7 cellular contexts compared by ENCODE assay signal in genomic region chr5:69024241-69024651, GRCh38.
DNase-seq lines count a peak whose midpoint lies in the region; ATAC-seq and TF ChIP-seq lines count a peak whose summit lies in the region.

No MANE protein-coding gene starts in this region.

- ATAC-seq in GM18505 (IDR thresholded peaks at IDR 0.05; ENCODE audit: unreplicated experiment), result no peak

- DNase-seq in DMS53 treated with DMSO at 0.1 percent for 48 hours (lab: John Stamatoyannopoulos, UW; ENCODE audit: unreplicated experiment) (peak; percentile 62), RPMI7951 (ENCODE audit: low read depth) (peak; percentile 59), ecto neural progenitor cell (ENCODE audit: low spot score) (peak; percentile 45), mucosa of gallbladder (ENCODE audit: low spot score) (peak; percentile 19), GOT3 (lab: John Stamatoyannopoulos, UW) (no peak)

- no peaks in the 10 kb centered on the region for H3K9me3 ChIP-seq in HEK293 (ENCODE audit: control insufficient read depth, insufficient read depth, low read depth, low read length)

- no peaks in the 10 kb centered on the region for H3K4me1 ChIP-seq in HEK293 (ENCODE audit: control insufficient read depth, insufficient read depth, low read length)

- H3K36me3 ChIP-seq in HEK293 (ENCODE audit: control insufficient read depth in 2 of 2, insufficient read depth in 1 of 2, low read length in 2 of 2), result no peaks in the 10 kb centered on the region

- CTCF ChIA-PET in HEK293 (lab: Yijun Ruan, JAX), result interaction anchor here (0.6 to 3.9 kb wide), 27 partner anchors 10 to 1513 kb away, joined by 3 to 39 read pairs (median 4); no protein-coding TSS in a partner anchor

- peak; percentile 60 for TF ChIP-seq CTCF in HEK293 (tag by site-specific recombination; IDR thresholded peaks at IDR 0.05)

- no peak for TF ChIP-seq POLR2A in GM18505 (IDR thresholded peaks at IDR 0.05; ENCODE audit: borderline replicate concordance, extremely low read depth, insufficient read depth, insufficient read length)

- H3K27ac ChIP-seq in HEK293 (ENCODE audit: extremely low read depth, low read depth, low read length), result no peak overlapping the region

- no peak overlapping the region for H3K4me3 ChIP-seq in HEK293 (ENCODE audit: low read depth, low read length)

- POLR2A ChIA-PET in HEK293 (lab: Yijun Ruan, JAX), result interaction anchor here (0.6 kb wide), 1 partner anchor 247 kb away, joined by 4 read pairs; no protein-coding TSS in a partner anchor

TF ChIP-seq in HEK293, 187 proteins besides CTCF, POLR2A, EP300 and RAD21:
- peak; percentile 94 for TF ChIP-seq ZNF654 (tag by site-specific recombination; IDR thresholded peaks at IDR 0.05; ENCODE audit: low read depth)
- no peak for TF ChIP-seq ELK4 (IDR thresholded peaks at IDR 0.05; ENCODE audit: borderline replicate concordance, low read depth, low read length)
- TF ChIP-seq ZNF335 (tag by site-specific recombination; conservative IDR thresholded peaks at IDR 0.05), result 0 out of 2 replicates have a peak, but pooled peaks have one; percentile 8
- peak; percentile 85 for TF ChIP-seq SCRT1 (tag by site-specific recombination; IDR thresholded peaks at IDR 0.05; ENCODE audit: borderline replicate concordance)
- peak; percentile 89 for TF ChIP-seq ZNF660 (tag by site-specific recombination; IDR thresholded peaks at IDR 0.05)
- peak; percentile 78 for TF ChIP-seq WT1 (tag by site-specific recombination; IDR thresholded peaks at IDR 0.05)
- no peak for TF ChIP-seq ZNF248 (tag by site-specific recombination; IDR thresholded peaks at IDR 0.05)
- TF ChIP-seq ZNF366 (tag by site-specific recombination; conservative IDR thresholded peaks at IDR 0.05), result 0 out of 2 replicates have a peak, but pooled peaks have one; percentile 14
- peak; percentile 94 for TF ChIP-seq SCRT2 (tag by site-specific recombination; IDR thresholded peaks at IDR 0.05)
- no peak for TF ChIP-seq ZIC2 (tag by site-specific recombination; IDR thresholded peaks at IDR 0.05)
